23 cellular contexts compared by ENCODE assay signal in genomic region chr7:94355389-94355788, GRCh38. TPM values are rescaled to one million over a fixed set of nuclear protein-coding genes. Genes with fewer than 3 reads are reported as not detected.
DNase-seq lines count a peak whose midpoint lies in the region; ATAC-seq and TF ChIP-seq lines count a peak whose summit lies in the region.
"Had no signal": no experiment of that assay in that cellular context is flagged by ENCODE, and none has a peak within 500 bp of the region (broad histone marks: within the 10 kb centered on the region; RNA-seq: fewer than 3 reads in every experiment).

No MANE protein-coding gene starts in this region.

- peak overlapping the region; percentile 70 for H2BK120ac ChIP-seq in IMR-90 (ENCODE audit: low read depth, low read length)
- H2BK120ac ChIP-seq in mesenchymal stem cell (ENCODE audit: low read depth, low read length): no peak overlapping the region

- no peak overlapping the region for H3K9ac ChIP-seq in IMR-90 (ENCODE audit: low read depth, low read length)
- peak overlapping the region; percentile 55 for H3K9ac ChIP-seq in mesenchymal stem cell (ENCODE audit: low read length)
- H3K9ac ChIP-seq: KMS-11 had no signal

- BruUV-seq in IMR-90 (replicated peaks; lab: Mats Ljungman, UMichigan): no TSS peak

- peak overlapping the region in 1 of 2 experiments; percentile 3; a peak in 1 of 4 replicates for H4K8ac ChIP-seq in IMR-90 (ENCODE audit: low read depth in 2 of 2, low read length in 2 of 2)
- no peak overlapping the region for H4K8ac ChIP-seq in mesenchymal stem cell (ENCODE audit: low read length)

- H2AK5ac ChIP-seq in IMR-90 (ENCODE audit: low read depth, low read length): peak overlapping the region; percentile 70; the same call in 1 of the 2 replicates
- H2AK5ac ChIP-seq in mesenchymal stem cell (ENCODE audit: low read length, severe bottlenecking): no peak overlapping the region

- H3K27me3 ChIP-seq in IMR-90 (ENCODE audit: control insufficient read depth, insufficient read depth, low read length): no peaks in the 10 kb centered on the region
- no peaks in the 10 kb centered on the region for H3K27me3 ChIP-seq in mesenchymal stem cell (ENCODE audit: control insufficient read depth in 1 of 2, insufficient read depth in 1 of 2, low read length in 2 of 2)
- no peaks in the 10 kb centered on the region for H3K27me3 ChIP-seq in thoracic aorta (replicated peaks; ENCODE audit: insufficient read depth)
- no peaks in the 10 kb centered on the region for H3K27me3 ChIP-seq in left ventricle myocardium inferior (ENCODE audit: low read depth)
- H3K27me3 ChIP-seq: testis had no signal

- H3K9me3 ChIP-seq in IMR-90 (ENCODE audit: control insufficient read depth, insufficient read depth, low read length) (no peaks in the 10 kb centered on the region), mesenchymal stem cell (ENCODE audit: control insufficient read depth, low read length) (no peaks in the 10 kb centered on the region), thoracic aorta (no peaks in the 10 kb centered on the region), left ventricle myocardium inferior (replicated peaks) (peaks cover 6% of the 10 kb centered on the region)
- H3K9me3 ChIP-seq: testis had no signal

- peaks cover 7% of the 10 kb centered on the region for H3K9me3 Mint-ChIP-seq in chondrocyte (ENCODE audit: low read depth)
- H3K9me3 Mint-ChIP-seq: activated CD4-positive, alpha-beta memory T cell treated with anti-CD3 and anti-CD28 coated beads, Interleukin-2, amount 10 ng/mL, durations not matched to agents 7 days and 5 days had no signal

- H2AFZ ChIP-seq in IMR-90 (replicated peaks; ENCODE audit: low read length, poor library complexity): peak overlapping the region; percentile 77
- H2AFZ ChIP-seq in mesenchymal stem cell (ENCODE audit: low read depth, low read length): no peak overlapping the region

- intact Hi-C loops in IMR-90 (cut with micrococcal nuclease): no loop called here
- intact Hi-C loops in left ventricle myocardium inferior (cut with micrococcal nuclease): no loop called here

- H2BK5ac ChIP-seq in IMR-90 (ENCODE audit: low read depth, low read length, poor library complexity, severe bottlenecking) (peak overlapping the region; percentile 53), mesenchymal stem cell (ENCODE audit: low read depth, low read length, poor library complexity, severe bottlenecking) (no peak overlapping the region)

- H3K4ac ChIP-seq in IMR-90 (ENCODE audit: low read depth, low read length) (peak overlapping the region; percentile 22), mesenchymal stem cell (ENCODE audit: low read depth in 1 of 2, low read length in 2 of 2) (no peak overlapping the region)

- H3K18ac ChIP-seq in IMR-90 (ENCODE audit: low read depth, low read length) (peak overlapping the region; percentile 57), mesenchymal stem cell (ENCODE audit: low read depth in 1 of 2, low read length in 2 of 2) (no peak overlapping the region)

- peak overlapping the region; percentile 65 for H4K5ac ChIP-seq in IMR-90 (ENCODE audit: low read depth, low read length)

- peak overlapping the region; percentile 53 for H2BK20ac ChIP-seq in IMR-90 (ENCODE audit: low read depth, low read length)

- H4K91ac ChIP-seq in IMR-90 (ENCODE audit: insufficient read depth, low read depth, low read length): peak overlapping the region; percentile 59
- no peak overlapping the region for H4K91ac ChIP-seq in mesenchymal stem cell (ENCODE audit: low read length)

- H3K4me3 Mint-ChIP-seq in chondrocyte (ENCODE audit: unreplicated experiment): peak overlapping the region; percentile 35
- H3K4me3 Mint-ChIP-seq: activated CD4-positive, alpha-beta memory T cell treated with anti-CD3 and anti-CD28 coated beads, Interleukin-2, amount 10 ng/mL, durations not matched to agents 7 days and 5 days; activated naive CD8-positive, alpha-beta T cell treated with anti-CD3 and anti-CD28 coated beads, Interleukin-2, amount 10 ng/mL, durations not matched to agents 7 days and 5 days; B cell; WTC11 had no signal

- H3K27ac ChIP-seq in IMR-90 (ENCODE audit: insufficient read depth, low read length) (peak overlapping the region; percentile 79; the same call in 1 of the 2 replicates), mesenchymal stem cell (ENCODE audit: low read length, poor library complexity, severe bottlenecking) (no peak overlapping the region), thoracic aorta (peak overlapping the region; percentile 24 to 44), left ventricle myocardium inferior (replicated peaks) (no peak overlapping the region)
- H3K27ac ChIP-seq: KMS-11, RWPE1, testis had no signal

- peaks cover 3% of the 10 kb centered on the region; the same call in 1 of the 2 replicates for H3K9me1 ChIP-seq in IMR-90 (ENCODE audit: insufficient read depth, low read length)

- H3K56ac ChIP-seq in IMR-90 (ENCODE audit: extremely low read depth, insufficient read depth, low read length): no peak overlapping the region

- TF ChIP-seq CTCF in IMR-90 (conservative IDR thresholded peaks at IDR 0.05; ENCODE audit: low read depth, low read length) (no peak), chondrocyte (IDR thresholded peaks at IDR 0.05) (no peak), thoracic aorta (IDR thresholded peaks at IDR 0.05) (no peak), left ventricle myocardium inferior (IDR thresholded peaks at IDR 0.05; ENCODE audit: borderline replicate concordance) (no peak)

- CTCF ChIA-PET in IMR-90 (lab: Yijun Ruan, JAX): interaction anchor here (1.6 kb wide), 1 partner anchor 13 kb away, joined by 5 read pairs; no protein-coding TSS in a partner anchor

- H3K4me1 ChIP-seq in IMR-90 (ENCODE audit: control insufficient read depth, insufficient read depth, low read length) (peaks cover 3% of the 10 kb centered on the region), mesenchymal stem cell (ENCODE audit: control insufficient read depth, insufficient read depth, low read depth, low read length) (peaks cover 2% of the 10 kb centered on the region), thoracic aorta (ENCODE audit: control insufficient read depth in 1 of 2, low read depth in 2 of 2) (peaks cover 10 to 18% of the 10 kb centered on the region in 2 donors), left ventricle myocardium inferior (no peaks in the 10 kb centered on the region)
- H3K4me1 ChIP-seq: testis had no signal

- H4K20me1 ChIP-seq in IMR-90 (ENCODE audit: insufficient read depth, low read length): no peaks in the 10 kb centered on the region

- no peaks in the 10 kb centered on the region for H3K27me3 Mint-ChIP-seq in chondrocyte (ENCODE audit: low read depth)

- no peaks in the 10 kb centered on the region for H3K36me3 ChIP-seq in IMR-90 (ENCODE audit: control insufficient read depth, insufficient read depth, low read length)
- no peaks in the 10 kb centered on the region for H3K36me3 ChIP-seq in mesenchymal stem cell (ENCODE audit: control insufficient read depth in 1 of 2, insufficient read depth in 2 of 2, low read depth in 1 of 2, low read length in 2 of 2)
- no peaks in the 10 kb centered on the region for H3K36me3 ChIP-seq in thoracic aorta
- H3K36me3 ChIP-seq in left ventricle myocardium inferior: no peaks in the 10 kb centered on the region

- peaks cover 0 to 3% of the 10 kb centered on the region in 2 experiments; a peak in 1 of 4 replicates for H3K79me1 ChIP-seq in IMR-90 (ENCODE audit: low read depth in 1 of 2, low read length in 2 of 2)
- H3K79me1 ChIP-seq in mesenchymal stem cell (replicated peaks; ENCODE audit: low read length, poor library complexity, severe bottlenecking): no peaks in the 10 kb centered on the region

- TF ChIP-seq POLR2A in IMR-90 (IDR thresholded peaks at IDR 0.05; ENCODE audit: low read depth, low read length): no peak

- H3K27ac Mint-ChIP-seq in chondrocyte (ENCODE audit: unreplicated experiment): peak overlapping the region; percentile 85
- H3K27ac Mint-ChIP-seq: activated CD4-positive, alpha-beta memory T cell treated with anti-CD3 and anti-CD28 coated beads, Interleukin-2, amount 10 ng/mL, durations not matched to agents 7 days and 5 days; activated naive CD8-positive, alpha-beta T cell treated with anti-CD3 and anti-CD28 coated beads, Interleukin-2, amount 10 ng/mL, durations not matched to agents 7 days and 5 days; B cell; WTC11 had no signal

- H3K4me3 ChIP-seq in IMR-90 (ENCODE audit: insufficient read depth, low read depth, low read length) (no peak overlapping the region), mesenchymal stem cell (ENCODE audit: insufficient read depth in 1 of 2, low read depth in 1 of 2, low read length in 2 of 2) (peak overlapping the region in 1 of 2 experiments; percentile 16), thoracic aorta (peak overlapping the region; percentile 12), left ventricle myocardium inferior (no peak overlapping the region)
- H3K4me3 ChIP-seq: testis had no signal

- peaks cover 5% of the 10 kb centered on the region for H3K36me3 Mint-ChIP-seq in chondrocyte (ENCODE audit: low read depth)
- H3K36me3 Mint-ChIP-seq: activated naive CD8-positive, alpha-beta T cell treated with anti-CD3 and anti-CD28 coated beads, Interleukin-2, amount 10 ng/mL, durations not matched to agents 7 days and 5 days; WTC11 had no signal

- H3K4me2 ChIP-seq in IMR-90 (ENCODE audit: low read depth, low read length) (peak overlapping the region; percentile 46; the same call in 1 of the 2 replicates), mesenchymal stem cell (ENCODE audit: low read length, poor library complexity, severe bottlenecking) (no peak overlapping the region)
- H3K4me2 ChIP-seq: KMS-11 had no signal

- dilution Hi-C loops in IMR-90 (cut with HindIII; ENCODE audit: low sequenced_read_pairs, unreplicated experiment): no loop called here

- H2BK12ac ChIP-seq in mesenchymal stem cell (ENCODE audit: low read length in 2 of 2): no peak overlapping the region

- peak overlapping the region; percentile 69 for H2AK9ac ChIP-seq in IMR-90 (replicated peaks; ENCODE audit: low read depth, low read length, poor library complexity)

- no CpG with 5 or more reads among the region's 5 CpGs for WGBS in IMR-90 (ENCODE audit: extremely low coverage in 2 of 2, insufficient read length in 1 of 2), 2 experiments
- WGBS in mesenchymal stem cell: 82% methylated on average over 3 of the region's 5 CpGs

- peak overlapping the region; percentile 60; the same call in 2 of the 3 replicates for H2BK15ac ChIP-seq in IMR-90 (ENCODE audit: low read depth, low read length)
- H2BK15ac ChIP-seq in mesenchymal stem cell (ENCODE audit: low read depth, poor library complexity, severe bottlenecking): no peak overlapping the region

- ATAC-seq in IMR-90 (ENCODE audit: low read depth) (peak; percentile 79), thoracic aorta (ENCODE audit: insufficient number of reproducible peaks, low FRiP score, low read depth) (no peak), GM18502 (IDR thresholded peaks at IDR 0.05; ENCODE audit: poor library complexity, unreplicated experiment) (no peak), HG02571 (IDR thresholded peaks at IDR 0.05; ENCODE audit: unreplicated experiment) (no peak)
- ATAC-seq in stimulated activated naive CD8-positive, alpha-beta T cell treated with anti-CD3 and anti-CD28 coated beads, Interleukin-15, Interleukin-2, amounts not matched to agents 100 U/mL and 50 U/mL, for 24 hours: no peak
- ATAC-seq: left lobe of liver, WTC11 had no signal

- peak overlapping the region; percentile 24; the same call in 1 of the 2 replicates for H3K23ac ChIP-seq in IMR-90 (ENCODE audit: low read depth, low read length)
- H3K23ac ChIP-seq in mesenchymal stem cell (ENCODE audit: low read length in 2 of 2): no peak overlapping the region

- in situ Hi-C loops in IMR-90 (cut with MboI; ENCODE audit: low sequenced_read_pairs): no loop called here

- peaks cover 53% of the 10 kb centered on the region for H3K4me1 Mint-ChIP-seq in chondrocyte (ENCODE audit: low read depth)
- H3K4me1 Mint-ChIP-seq: activated CD4-positive, alpha-beta memory T cell treated with anti-CD3 and anti-CD28 coated beads, Interleukin-2, amount 10 ng/mL, durations not matched to agents 7 days and 5 days; activated naive CD8-positive, alpha-beta T cell treated with anti-CD3 and anti-CD28 coated beads, Interleukin-2, amount 10 ng/mL, durations not matched to agents 7 days and 5 days had no signal

- TF ChIP-seq RAD21 in IMR-90 (IDR thresholded peaks at IDR 0.05; ENCODE audit: low read length): no peak

- DNase-seq in IMR-90 (peak; percentile 49), chondrocyte (ENCODE audit: low spot score) (no peak), mesenchymal stem cell (no peak), thoracic aorta (ENCODE audit: low spot score) (no peak), left ventricle myocardium inferior (no peak)
- no peak for DNase-seq in stimulated activated naive CD8-positive, alpha-beta T cell treated with anti-CD3 and anti-CD28 coated beads, Interleukin-15, Interleukin-2, amounts not matched to agents 100 U/mL and 50 U/mL, for 24 hours
- DNase-seq: activated CD4-positive, alpha-beta memory T cell treated with anti-CD3 and anti-CD28 coated beads, Interleukin-2, amount 10 ng/mL, durations not matched to agents 7 days and 5 days; activated naive CD8-positive, alpha-beta T cell treated with anti-CD3 and anti-CD28 coated beads, Interleukin-2, amount 10 ng/mL, durations not matched to agents 7 days and 5 days; effector memory CD4-positive, alpha-beta T cell; H7; NCI-H1092 treated with DMSO at 0.1 percent for 48 hours; NCI-H226; small intestine; stimulated activated CD4-positive, alpha-beta T cell treated with anti-CD3 and anti-CD28 coated beads, Interleukin-4, amount 100 ng/mL, for 4 hours; stimulated activated CD8-positive, alpha-beta memory T cell treated with anti-CD3 and anti-CD28 coated beads, Interleukin-4, amount 100 ng/mL, for 48 hours; testis had no signal

- H3K14ac ChIP-seq in IMR-90 (replicated peaks; ENCODE audit: low read depth, low read length) (peak overlapping the region; percentile 46; the same call in 1 of the 2 replicates), mesenchymal stem cell (ENCODE audit: low read length in 2 of 2) (no peak overlapping the region)

- POLR2A ChIA-PET in IMR-90 (lab: Charles Lee; ENCODE audit: unreplicated experiment): interaction anchor here (0.7 kb wide), 1 partner anchor 19 kb away, joined by 8 read pairs; no protein-coding TSS in a partner anchor

RNA-seq across cellular contexts. Expression of gene COL1A2, which starts 39.3 kb away (rescaled TPM):
- total RNA-seq in IMR-90 (2012; rRNA removed) (1,211 and 1,351 TPM in 2 replicates), chondrocyte (11,901 to 12,433 TPM (median 12,302 TPM) in 3 replicates), thoracic aorta (1,000 to 10,000 TPM; 1,117 to 1,356 TPM), left ventricle myocardium inferior (96.6 TPM)
- polyA plus RNA-seq in IMR-90 (2012; rRNA removed): 3,922 and 4,454 TPM in 2 replicates
- polyA plus RNA-seq in IMR-90 (2012; cell fraction: cytosol; rRNA removed): 4,367 and 7,099 TPM in 2 replicates
- 4,818 and 7,550 TPM in 2 replicates for polyA plus RNA-seq in IMR-90 (2012; cell fraction: nucleus; rRNA removed; ENCODE audit: low replicate concordance)
- 1,995 TPM for polyA plus RNA-seq in mesenchymal stem cell (2013, experiment 1 of 2)
- polyA plus RNA-seq in mesenchymal stem cell (2013, experiment 2 of 2): 1,960 TPM

Comparison
In these comparisons a context has a peak if more than half of its experiments do, and no peak if none do; other contexts are left out.
1. H3K27ac ChIP-seq: peak in IMR-90 (single experiment) and thoracic aorta (2 of 2); none in mesenchymal stem cell (single experiment) and left ventricle myocardium inferior (single experiment).
2. RNA of gene COL1A2, which starts 39.3 kb away (total RNA-seq): 11,901 to 12,433 TPM in chondrocyte, 1,117 to 1,356 TPM in thoracic aorta and 1,211 to 1,351 TPM in IMR-90; 96.6 TPM in left ventricle myocardium inferior (single experiment); every median in the first group is over 10 times any median in the second.